In genomic region chr12:16349132-16349463, GRCh38 we compare ENCODE assay signal across 7 cellular contexts.
DNase-seq lines count a peak whose midpoint lies in the region; FAIRE-seq and TF ChIP-seq lines count a peak whose summit lies in the region.

No MANE protein-coding gene starts in this region.

- TF ChIP-seq POLR2A in H54 (IDR thresholded peaks at IDR 0.05; ENCODE audit: low read depth, low read length), result no peak

- peak overlapping the region; percentile 96 for H3K9ac ChIP-seq in OCI-LY3 (ENCODE audit: low read length)

- no peaks in the 10 kb centered on the region for H3K9me3 ChIP-seq in OCI-LY3 (ENCODE audit: insufficient read depth, low read length)
- H3K9me3 ChIP-seq in neutrophil, result no peaks in the 10 kb centered on the region

- peak overlapping the region; percentile 76 for H3K4me2 ChIP-seq in OCI-LY3 (ENCODE audit: low read length)

- H3K4me3 ChIP-seq in OCI-LY3 (ENCODE audit: low read length) (peak overlapping the region; percentile 90), neutrophil (ENCODE audit: low read depth in 1 of 2, low read length in 1 of 2) (no peak overlapping the region)

- TF ChIP-seq CTCF in OCI-LY3 (IDR thresholded peaks at IDR 0.05; ENCODE audit: low read depth, low read length), result no peak
- TF ChIP-seq CTCF in neutrophil (IDR thresholded peaks at IDR 0.05), result no peak

- DNase-seq in H54 (ENCODE audit: insufficient read length, low spot score), result no peak
- DNase-seq in fibroblast of gingiva (ENCODE audit: low read depth), result peak; percentile 96
- no peak for DNase-seq in retina
- no peak for DNase-seq in hippocampal formation (lab: John Stamatoyannopoulos, UW)
- DNase-seq in activated CD4-positive, CD25-positive, alpha-beta regulatory T cell treated with anti-CD3 and anti-CD28 coated beads, Interleukin-2, amount 50 U/mL, for 72 hours, result no peak

- peaks cover 30% of the 10 kb centered on the region for H4K20me1 ChIP-seq in OCI-LY3 (ENCODE audit: insufficient read depth, low read length)

- H3K36me3 ChIP-seq in OCI-LY3 (replicated peaks; ENCODE audit: low read depth, low read length) (peaks cover 30% of the 10 kb centered on the region), neutrophil (no peaks in the 10 kb centered on the region)

- H3K79me2 ChIP-seq in OCI-LY3 (ENCODE audit: low read length), result peaks cover 70% of the 10 kb centered on the region

- peak overlapping the region; percentile 82 for H3K27ac ChIP-seq in OCI-LY3 (ENCODE audit: low read length)
- peak overlapping the region; percentile 43 for H3K27ac ChIP-seq in neutrophil

- peaks cover 48% of the 10 kb centered on the region for H3K4me1 ChIP-seq in OCI-LY3 (ENCODE audit: low read length)
- H3K4me1 ChIP-seq in neutrophil (ENCODE audit: control insufficient read depth in 1 of 2, insufficient read depth in 1 of 2, low read depth in 1 of 2, low read length in 1 of 2), result peaks cover 51 to 65% of the 10 kb centered on the region in 2 experiments

- H3K27me3 ChIP-seq in OCI-LY3 (ENCODE audit: low read depth, low read length) (no peaks in the 10 kb centered on the region), neutrophil (no peaks in the 10 kb centered on the region)

- FAIRE-seq in H54 (lab: Jason Lieb, UNC), result peak; percentile 36

- H2AFZ ChIP-seq in OCI-LY3 (ENCODE audit: low read depth, low read length), result peak overlapping the region; percentile 26; the same call in 1 of the 2 replicates
